ENCODE assay signal across 8 cellular contexts in genomic region chr12:51083140-51083833, GRCh38. TPM values are rescaled to one million over a fixed set of nuclear protein-coding genes. Genes with fewer than 3 reads are reported as not detected.
DNase-seq lines count a peak whose midpoint lies in the region; ATAC-seq and TF ChIP-seq lines count a peak whose summit lies in the region.

A gene with protein sequence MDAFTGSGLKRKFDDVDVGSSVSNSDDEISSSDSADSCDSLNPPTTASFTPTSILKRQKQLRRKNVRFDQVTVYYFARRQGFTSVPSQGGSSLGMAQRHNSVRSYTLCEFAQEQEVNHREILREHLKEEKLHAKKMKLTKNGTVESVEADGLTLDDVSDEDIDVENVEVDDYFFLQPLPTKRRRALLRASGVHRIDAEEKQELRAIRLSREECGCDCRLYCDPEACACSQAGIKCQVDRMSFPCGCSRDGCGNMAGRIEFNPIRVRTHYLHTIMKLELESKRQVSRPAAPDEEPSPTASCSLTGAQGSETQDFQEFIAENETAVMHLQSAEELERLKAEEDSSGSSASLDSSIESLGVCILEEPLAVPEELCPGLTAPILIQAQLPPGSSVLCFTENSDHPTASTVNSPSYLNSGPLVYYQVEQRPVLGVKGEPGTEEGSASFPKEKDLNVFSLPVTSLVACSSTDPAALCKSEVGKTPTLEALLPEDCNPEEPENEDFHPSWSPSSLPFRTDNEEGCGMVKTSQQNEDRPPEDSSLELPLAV (minus strand): TSS chr12:51083596. CDS start chr12:51076561, 7,035 bp downstream.

- peaks cover 23% of the 10 kb centered on the region for H3K4me1 Mint-ChIP-seq in progenitor cell of endocrine pancreas (ENCODE audit: low read depth)

- peak within 1 kb of the TSS; percentile 98 for H3K27ac Mint-ChIP-seq in progenitor cell of endocrine pancreas

- in situ Hi-C loops in GM13976 (cut with MboI; ENCODE audit: low sequenced_read_pairs, unreplicated experiment), result no loop called here

- DNase-seq in GM13976 (ENCODE audit: low spot score) (peak; percentile 98), NCI-H146 treated with DMSO at 0.1 percent for 48 hours (lab: John Stamatoyannopoulos, UW; ENCODE audit: unreplicated experiment) (peak; percentile 97), amniotic epithelial cell (ENCODE audit: low read depth) (peak; percentile 93), left cardiac atrium (peak; percentile 98), progenitor cell of endocrine pancreas (ENCODE audit: low spot score, unreplicated experiment) (peak; percentile 98), ureter (ENCODE audit: low spot score) (peak; percentile 97)

- H3K4me3 Mint-ChIP-seq in progenitor cell of endocrine pancreas (ENCODE audit: low read depth), result peak within 1 kb of the TSS; percentile 99

- intact Hi-C loops in T-helper 1 cell treated with Interleukin-12 subunit alpha and Interleukin-12 subunit beta and Interleukin-4 antibody, amounts not matched to agents 30 ng/mL and 1 ng/mL, for 36 hours (cut with micrococcal nuclease), result loop anchor here (1.0 to 2.0 kb wide), 14 partner anchors 35 to 1058 kb away; partner anchors contain the start of genes DAZAP2, LARP4, LETMD1 and POU6F1
- intact Hi-C loops in left cardiac atrium (cut with DNase I), result no loop called here

- no peaks in the 10 kb centered on the region for H3K9me3 Mint-ChIP-seq in progenitor cell of endocrine pancreas (ENCODE audit: low read depth)

- no peaks in the 10 kb centered on the region for H3K27me3 Mint-ChIP-seq in progenitor cell of endocrine pancreas

- TF ChIP-seq CTCF in GM13976 (IDR thresholded peaks at IDR 0.05; ENCODE audit: borderline replicate concordance, control extremely low read depth, extremely low read depth, insufficient read depth, missing control alignments), result no peak
- TF ChIP-seq CTCF in progenitor cell of endocrine pancreas (IDR thresholded peaks at IDR 0.05; ENCODE audit: unreplicated experiment), result peak; percentile 23

- H3K36me3 Mint-ChIP-seq in progenitor cell of endocrine pancreas (ENCODE audit: insufficient read depth), result peaks cover 14% of the 10 kb centered on the region

- ATAC-seq in HG02870 (IDR thresholded peaks at IDR 0.05; ENCODE audit: unreplicated experiment), result peak; percentile 96
- ATAC-seq in left cardiac atrium, result peak; percentile 100

RNA-seq across cellular contexts. Expression of the gene that starts here (rescaled TPM):
- total RNA-seq in T-helper 1 cell treated with Interleukin-12 subunit alpha and Interleukin-12 subunit beta and Interleukin-4 antibody, amounts not matched to agents 30 ng/mL and 1 ng/mL, for 36 hours, result 21.8 and 23.1 TPM in 2 replicates
- total RNA-seq in left cardiac atrium (10 to 100 TPM; 18.9 to 22.6 TPM), progenitor cell of endocrine pancreas (66.4 and 67.0 TPM in 2 replicates), ureter (26.2 TPM)

Comparison
In these comparisons a context has a peak if more than half of its experiments do, and no peak if none do; other contexts are left out.
1. Peak in every context shown above with its lines: DNase-seq and ATAC-seq.